Comparison of ENCODE assay signal across 23 cellular contexts in genomic region chr11:15613799-15614198, GRCh38.
"Had no signal": no experiment of that assay in that cellular context is flagged by ENCODE, and none has a peak within 500 bp of the region (broad histone marks: within the 10 kb centered on the region; RNA-seq: fewer than 3 reads in every experiment).

No MANE protein-coding gene starts in this region.

- H3K9me3 Mint-ChIP-seq: activated B cell treated with CpG ODN at 0.5 μM for 24 hours; activated T-helper 2 cell treated with anti-CD3 and anti-CD28 coated beads, Interferon-gamma antibody, Interleukin-2, Interleukin-4, amounts not matched to agents 10 μg/mL and 5 μg/mL and 100 μg/mL, durations not matched to agents 14 hours and 24 hours and 36 hours; mesothelial cell of epicardium had no signal

- H3K27me3 Mint-ChIP-seq: activated B cell treated with CpG ODN at 0.5 μM for 24 hours; activated CD8-positive, alpha-beta memory T cell treated with anti-CD3 and anti-CD28 coated beads, Interleukin-2, amount 10 ng/mL, durations not matched to agents 7 days and 5 days; naive B cell had no signal

- H3K27me3 ChIP-seq: body of pancreas, heart left ventricle, left lung, ovary, tibial nerve had no signal

- H3K4me1 ChIP-seq: body of pancreas, left lung had no signal

- H3K27ac Mint-ChIP-seq: activated B cell treated with CpG ODN at 0.5 μM for 24 hours; activated CD8-positive, alpha-beta memory T cell treated with anti-CD3 and anti-CD28 coated beads, Interleukin-2, amount 10 ng/mL, durations not matched to agents 7 days and 5 days; activated CD8-positive, alpha-beta T cell treated with anti-CD3 and anti-CD28 coated beads, Interleukin-2, amount 10 ng/mL, durations not matched to agents 7 days and 5 days; activated naive CD8-positive, alpha-beta T cell; activated T-helper 2 cell treated with anti-CD3 and anti-CD28 coated beads, Interferon-gamma antibody, Interleukin-2, Interleukin-4, amounts not matched to agents 10 μg/mL and 5 μg/mL and 100 μg/mL, durations not matched to agents 14 hours and 24 hours and 36 hours; effector memory CD8-positive, alpha-beta T cell; mesothelial cell of epicardium; naive B cell; progenitor cell of endocrine pancreas had no signal

- H3K36me3 Mint-ChIP-seq: activated CD8-positive, alpha-beta memory T cell treated with anti-CD3 and anti-CD28 coated beads, Interleukin-2, amount 10 ng/mL, durations not matched to agents 7 days and 5 days; activated naive CD8-positive, alpha-beta T cell; mesothelial cell of epicardium; naive B cell had no signal

- H3K4me1 Mint-ChIP-seq: activated B cell treated with CpG ODN at 0.5 μM for 24 hours; activated CD8-positive, alpha-beta memory T cell treated with anti-CD3 and anti-CD28 coated beads, Interleukin-2, amount 10 ng/mL, durations not matched to agents 7 days and 5 days; naive B cell had no signal

- ATAC-seq: activated CD8-positive, alpha-beta memory T cell treated with anti-CD3 and anti-CD28 coated beads, Interleukin-2, amount 10 ng/mL, durations not matched to agents 7 days and 5 days; activated CD8-positive, alpha-beta T cell treated with anti-CD3 and anti-CD28 coated beads, Interleukin-2, amount 10 ng/mL, durations not matched to agents 7 days and 5 days; body of pancreas; effector memory CD8-positive, alpha-beta T cell; left lung had no signal

- H3K36me3 ChIP-seq: heart left ventricle, left lung, ovary, tibial nerve had no signal

- H3K4me3 ChIP-seq: body of pancreas, heart left ventricle, left lung, ovary, tibial nerve had no signal

- DNase-seq: activated B cell treated with CpG ODN at 0.5 μM for 24 hours; activated CD8-positive, alpha-beta memory T cell treated with anti-CD3 and anti-CD28 coated beads, Interleukin-2, amount 10 ng/mL, durations not matched to agents 7 days and 5 days; activated CD8-positive, alpha-beta T cell treated with anti-CD3 and anti-CD28 coated beads, Interleukin-2, amount 10 ng/mL, durations not matched to agents 7 days and 5 days; activated naive CD4-positive, alpha-beta T cell; activated T-cell treated with anti-CD3 and anti-CD28 coated beads, Interleukin-2, amount 50 U/mL, for 48 hours; aorta; body of pancreas; cortex of kidney; effector memory CD8-positive, alpha-beta T cell; foreskin fibroblast; heart left ventricle; kidney glomerular epithelial cell; left lung; naive B cell; ovary; stimulated activated CD4-positive, alpha-beta T cell treated with anti-CD3 and anti-CD28 coated beads, Interleukin-2, amount 100 ng/mL, for 48 hours; stimulated activated naive CD4-positive, alpha-beta T cell treated with Interleukin-2 at 50 U/mL for 16 hours; T-helper 2 cell had no signal

- H3K4me3 Mint-ChIP-seq: activated B cell treated with CpG ODN at 0.5 μM for 24 hours; activated CD8-positive, alpha-beta memory T cell treated with anti-CD3 and anti-CD28 coated beads, Interleukin-2, amount 10 ng/mL, durations not matched to agents 7 days and 5 days; activated CD8-positive, alpha-beta T cell treated with anti-CD3 and anti-CD28 coated beads, Interleukin-2, amount 10 ng/mL, durations not matched to agents 7 days and 5 days; activated naive CD8-positive, alpha-beta T cell; effector memory CD8-positive, alpha-beta T cell; mesothelial cell of epicardium; naive B cell had no signal

- H3K27ac ChIP-seq: body of pancreas, left lung, ovary, tibial nerve had no signal

- H3K9me3 ChIP-seq: body of pancreas, left lung, ovary, tibial nerve had no signal
